8 cellular contexts compared by ENCODE assay signal in genomic region chr3:126540342-126540849, GRCh38. TPM values are rescaled to one million over a fixed set of nuclear protein-coding genes. Genes with fewer than 3 reads are reported as not detected.
DNase-seq lines count a peak whose midpoint lies in the region; ATAC-seq and TF ChIP-seq lines count a peak whose summit lies in the region.

No MANE protein-coding gene starts in this region.

- no peaks in the 10 kb centered on the region for H3K9me3 ChIP-seq in HCT116 (ENCODE audit: control insufficient read depth in 1 of 2, insufficient read depth in 1 of 2, low read depth in 1 of 2, low read length in 2 of 2)
- no peaks in the 10 kb centered on the region for H3K9me3 ChIP-seq in SK-N-MC (ENCODE audit: low read depth, low read length)
- H3K9me3 ChIP-seq in gastroesophageal sphincter, result peaks cover 0 to 4% (median 0%) of the 10 kb centered on the region in 3 donors
- H3K9me3 ChIP-seq in smooth muscle cell (replicated peaks; ENCODE audit: low read depth), result no peaks in the 10 kb centered on the region

- TF ChIP-seq EP300 in gastroesophageal sphincter (IDR thresholded peaks at IDR 0.05), result no peak

- ATAC-seq in HCT116, result peak; percentile 84
- peak; percentile 46 for ATAC-seq in gastroesophageal sphincter
- ATAC-seq in GM18519 (IDR thresholded peaks at IDR 0.05; ENCODE audit: low FRiP score, unreplicated experiment), result no peak
- ATAC-seq in GM19324 (IDR thresholded peaks at IDR 0.05; ENCODE audit: low FRiP score, unreplicated experiment), result no peak
- ATAC-seq in HG02759 (IDR thresholded peaks at IDR 0.05; ENCODE audit: unreplicated experiment), result no peak

- TF ChIP-seq CTCF in HCT116 (IDR thresholded peaks at IDR 0.05 in 2 of 3, conservative IDR thresholded peaks at IDR 0.05 in 1 of 3; ENCODE audit: borderline replicate concordance in 1 of 3, insufficient read depth in 1 of 3, low read depth in 2 of 3, low read length in 2 of 3) (no peak), gastroesophageal sphincter (IDR thresholded peaks at IDR 0.05) (no peak), smooth muscle cell (IDR thresholded peaks at IDR 0.05; ENCODE audit: borderline replicate concordance, insufficient read depth, poor library complexity, severe bottlenecking) (no peak)

- H4K20me1 ChIP-seq in HCT116 (ENCODE audit: insufficient read depth) (no peaks in the 10 kb centered on the region), smooth muscle cell (ENCODE audit: low read depth) (no peaks in the 10 kb centered on the region)

- BruUV-seq in HCT116 (replicated peaks; lab: Mats Ljungman, UMichigan), result no TSS peak

- DNase-seq in HCT116 (ENCODE audit: low read depth, low spot score) (peak; percentile 76), SK-N-MC (ENCODE audit: low read depth, low spot score) (peak; percentile 65), smooth muscle cell (lab: John Stamatoyannopoulos, UW; ENCODE audit: unreplicated experiment) (no peak), caudate nucleus (lab: John Stamatoyannopoulos, UW) (no peak)

- no peak overlapping the region for H3K27ac ChIP-seq in HCT116 (ENCODE audit: low read depth, low read length)
- H3K27ac ChIP-seq in SK-N-MC, result peak overlapping the region; percentile 94
- H3K27ac ChIP-seq in gastroesophageal sphincter, result no peak overlapping the region
- H3K27ac ChIP-seq in smooth muscle cell (ENCODE audit: low read depth), result peak overlapping the region; percentile 45
- H3K27ac ChIP-seq in caudate nucleus (ENCODE audit: low read depth, low read length), result no peak overlapping the region

- no peak for TF ChIP-seq RAD21 in HCT116 (IDR thresholded peaks at IDR 0.05; ENCODE audit: low read depth)

- peak overlapping the region; percentile 53 for H3K4me2 ChIP-seq in HCT116 (ENCODE audit: low read length)
- H3K4me2 ChIP-seq in smooth muscle cell, result peak overlapping the region; percentile 48

- H3K4me1 ChIP-seq in HCT116 (ENCODE audit: control insufficient read depth in 1 of 2, insufficient read depth in 2 of 2, low read length in 2 of 2), result peaks cover 15 to 18% of the 10 kb centered on the region in 2 experiments; a peak in 3 of 4 replicates
- H3K4me1 ChIP-seq in gastroesophageal sphincter, result peaks cover 0 to 19% (median 0%) of the 10 kb centered on the region in 3 donors
- H3K4me1 ChIP-seq in smooth muscle cell (ENCODE audit: low read depth), result no peaks in the 10 kb centered on the region

- CTCF ChIA-PET in HCT116 (lab: Charles Lee), result no interaction called here

- POLR2A ChIA-PET in HCT116 (lab: Charles Lee), result no interaction called here

- H3K27me3 ChIP-seq in HCT116 (ENCODE audit: insufficient read depth, low read length), result 0 out of 2 replicates have a peak, but pooled peaks cover 10% of the 10 kb centered on the region
- H3K27me3 ChIP-seq in gastroesophageal sphincter, result peaks cover 77% of the 10 kb centered on the region
- peaks cover 13% of the 10 kb centered on the region for H3K27me3 ChIP-seq in smooth muscle cell (ENCODE audit: low read depth)

- H2AFZ ChIP-seq in HCT116 (ENCODE audit: low read depth, low read length, poor library complexity, severe bottlenecking) (no peak overlapping the region), smooth muscle cell (ENCODE audit: low read depth) (no peak overlapping the region)

- intact Hi-C loops in HCT116 (cut with micrococcal nuclease), result no loop called here

- no peaks in the 10 kb centered on the region for H3K9me2 ChIP-seq in HCT116 (ENCODE audit: insufficient read depth)

- RAD21 ChIA-PET in HCT116 (lab: Charles Lee; ENCODE audit: low non-redundant PET in 1 of 2, low total read pairs in 2 of 2, uncharacterized antibody in 2 of 2, unreplicated experiment in 2 of 2), result no interaction called here

- no peaks in the 10 kb centered on the region for H3K36me3 ChIP-seq in HCT116 (ENCODE audit: control insufficient read depth in 1 of 2, insufficient read depth in 2 of 2, low read length in 2 of 2)
- no peaks in the 10 kb centered on the region for H3K36me3 ChIP-seq in SK-N-MC (ENCODE audit: insufficient read depth, low read length)
- H3K36me3 ChIP-seq in gastroesophageal sphincter, result no peaks in the 10 kb centered on the region
- H3K36me3 ChIP-seq in smooth muscle cell (ENCODE audit: low read depth), result no peaks in the 10 kb centered on the region

- H3K9ac ChIP-seq in HCT116 (ENCODE audit: low read length) (no peak overlapping the region), SK-N-MC (ENCODE audit: insufficient read length) (peak overlapping the region; percentile 62), smooth muscle cell (ENCODE audit: low read depth) (no peak overlapping the region)

- WGBS in gastroesophageal sphincter (ENCODE audit: low coverage in 1 of 2), 2 donors, result 0 to 14% methylated on average over 5 to 7 of the region's 9 CpGs
- 21% methylated on average over 9 of the region's 9 CpGs for WGBS in smooth muscle cell (ENCODE audit: low lambda C conversion rate)

- H3K4me3 ChIP-seq in HCT116 (replicated peaks in 1 of 2; ENCODE audit: low read depth in 1 of 2, low read length in 2 of 2) (no peak overlapping the region), SK-N-MC (peak overlapping the region; percentile 38), gastroesophageal sphincter (no peak overlapping the region), smooth muscle cell (no peak overlapping the region)

- H3K79me2 ChIP-seq in HCT116 (ENCODE audit: insufficient read depth, low read length), result no peaks in the 10 kb centered on the region
- no peaks in the 10 kb centered on the region for H3K79me2 ChIP-seq in smooth muscle cell (ENCODE audit: low read depth)

- no peaks in the 10 kb centered on the region for H3F3A ChIP-seq in smooth muscle cell (ENCODE audit: low read depth)

- no peak for TF ChIP-seq POLR2A in HCT116 (IDR thresholded peaks at IDR 0.05; ENCODE audit: borderline replicate concordance, extremely low read depth, insufficient read depth, insufficient read length)
- no peak for TF ChIP-seq POLR2A in gastroesophageal sphincter (IDR thresholded peaks at IDR 0.05)

TF ChIP-seq in HCT116, 20 proteins besides CTCF, POLR2A, EP300 and RAD21 (continues in another document):
- TF ChIP-seq EZH2phosphoT487 (IDR thresholded peaks at IDR 0.05; ENCODE audit: borderline replicate concordance), result no peak
- TF ChIP-seq ZBTB33 (IDR thresholded peaks at IDR 0.05; ENCODE audit: extremely low read depth, insufficient replicate concordance, low read length), result no peak
- TF ChIP-seq FOSL1 (IDR thresholded peaks at IDR 0.05; ENCODE audit: low read depth), result peak; percentile 86
- no peak for TF ChIP-seq ZFX (IDR thresholded peaks at IDR 0.05)
- peak; percentile 44; the same call in 1 of the 2 replicates for TF ChIP-seq SIN3A (IDR thresholded peaks at IDR 0.05; ENCODE audit: low read depth)
- TF ChIP-seq ELF1 (IDR thresholded peaks at IDR 0.05; ENCODE audit: borderline replicate concordance, low read depth), result no peak
- TF ChIP-seq YY1 (IDR thresholded peaks at IDR 0.05; ENCODE audit: extremely low read depth, insufficient replicate concordance, low read depth, low read length), result no peak
- TF ChIP-seq EGR1 (IDR thresholded peaks at IDR 0.05; ENCODE audit: low read depth), result no peak
- no peak for TF ChIP-seq ATF3 (IDR thresholded peaks at IDR 0.05)
- peak; percentile 84; the same call in 1 of the 2 replicates for TF ChIP-seq CBX3 (IDR thresholded peaks at IDR 0.05; ENCODE audit: low read depth)
- TF ChIP-seq EZH2 (IDR thresholded peaks at IDR 0.05), result no peak
- TF ChIP-seq SP1 (IDR thresholded peaks at IDR 0.05; ENCODE audit: low read depth), result peak; percentile 60

RNA-seq across cellular contexts. Expression of gene CHST13, which starts 16.4 kb away (rescaled TPM):
- total RNA-seq in HCT116 (2021; ENCODE audit: unreplicated experiment) (0.91 TPM), gastroesophageal sphincter (1 to 10 TPM in 1 of 4 donors, under 1 TPM in 2, not detected in 1; 0.52 to 1.4 (median 0.81) TPM), smooth muscle cell (not detected in 2 replicates)
- polyA plus RNA-seq in HCT116 (2012), result 0.39 and 0.57 TPM in 2 replicates
- polyA plus RNA-seq in smooth muscle cell, result not detected in 2 replicates

RNA-seq across cellular contexts. Expression of gene C3orf22, which starts 18.3 kb away (rescaled TPM):
- total RNA-seq in HCT116 (2021; ENCODE audit: unreplicated experiment) (not detected), gastroesophageal sphincter (not detected), smooth muscle cell (not detected in 2 replicates)
- 0.05 TPM in 1 of 2 replicates, not detected in the other for polyA plus RNA-seq in HCT116 (2012)
- polyA plus RNA-seq in smooth muscle cell, result not detected in 2 replicates

RNA-seq across cellular contexts. Expression of gene UROC1, which starts 22.8 kb away (rescaled TPM):
- total RNA-seq in HCT116 (2021; ENCODE audit: unreplicated experiment), result not detected
- 0.06 TPM in 1 of 2 replicates, not detected in the other for polyA plus RNA-seq in HCT116 (2012)
- not detected for total RNA-seq in gastroesophageal sphincter
- total RNA-seq in smooth muscle cell, result not detected in 2 replicates
- polyA plus RNA-seq in smooth muscle cell, result not detected in 2 replicates

Comparison
In these comparisons a context has a peak if more than half of its experiments do, and no peak if none do; other contexts are left out.
1. ATAC-seq: peak in HCT116 (single experiment) and gastroesophageal sphincter (single experiment); none in GM18519 (single experiment), GM19324 (single experiment) and HG02759 (single experiment).
2. DNase-seq: peak in HCT116 (single experiment) and SK-N-MC (single experiment); none in smooth muscle cell (single experiment) and caudate nucleus (0 of 61).
3. H3K27ac ChIP-seq: peak in SK-N-MC (single experiment) and smooth muscle cell (single experiment); none in HCT116 (single experiment), gastroesophageal sphincter (0 of 4) and caudate nucleus (single experiment).